Comparison of ENCODE assay signal across 1 cellular context in the genomic region with DNA sequence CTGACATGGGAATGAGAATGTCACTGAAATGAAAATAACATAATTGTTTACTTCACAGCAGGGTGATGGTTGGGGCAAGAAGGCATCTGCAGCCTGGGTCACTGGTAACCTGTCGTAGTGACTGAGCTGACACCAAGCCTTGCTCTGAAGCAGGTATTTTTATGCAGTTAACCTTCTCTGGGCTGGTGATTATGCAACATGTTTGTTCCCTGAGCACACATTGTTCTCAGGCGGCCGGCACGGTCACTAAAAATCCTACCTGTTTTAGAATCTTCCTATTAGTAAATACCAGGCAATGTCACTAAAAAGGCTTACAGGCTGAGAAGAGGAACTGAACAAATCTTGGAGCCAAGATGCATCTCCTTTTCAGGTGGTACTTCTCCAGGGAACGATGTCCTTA.
TF ChIP-seq lines count a peak whose summit lies in the region.

No MANE protein-coding gene starts in this region.

TF ChIP-seq in IMR-90, 13 proteins besides CTCF, POLR2A, EP300 and RAD21 (continued from another document):
- TF ChIP-seq MAZ (IDR thresholded peaks at IDR 0.05; ENCODE audit: borderline replicate concordance, low read depth, low read length), result no peak
- no peak for TF ChIP-seq CEBPB (IDR thresholded peaks at IDR 0.05; ENCODE audit: low read depth, low read length)
- TF ChIP-seq MXI1 (IDR thresholded peaks at IDR 0.05; ENCODE audit: borderline replicate concordance, low read depth, low read length), result no peak
- no peak for TF ChIP-seq RFX5 (IDR thresholded peaks at IDR 0.05; ENCODE audit: low read depth, low read length)
- TF ChIP-seq BHLHE40 (IDR thresholded peaks at IDR 0.05; ENCODE audit: low read depth, low read length), result no peak
- no peak for TF ChIP-seq MAFK (IDR thresholded peaks at IDR 0.05; ENCODE audit: low read depth, low read length)
